10 cellular contexts compared by ENCODE assay signal in the genomic region with DNA sequence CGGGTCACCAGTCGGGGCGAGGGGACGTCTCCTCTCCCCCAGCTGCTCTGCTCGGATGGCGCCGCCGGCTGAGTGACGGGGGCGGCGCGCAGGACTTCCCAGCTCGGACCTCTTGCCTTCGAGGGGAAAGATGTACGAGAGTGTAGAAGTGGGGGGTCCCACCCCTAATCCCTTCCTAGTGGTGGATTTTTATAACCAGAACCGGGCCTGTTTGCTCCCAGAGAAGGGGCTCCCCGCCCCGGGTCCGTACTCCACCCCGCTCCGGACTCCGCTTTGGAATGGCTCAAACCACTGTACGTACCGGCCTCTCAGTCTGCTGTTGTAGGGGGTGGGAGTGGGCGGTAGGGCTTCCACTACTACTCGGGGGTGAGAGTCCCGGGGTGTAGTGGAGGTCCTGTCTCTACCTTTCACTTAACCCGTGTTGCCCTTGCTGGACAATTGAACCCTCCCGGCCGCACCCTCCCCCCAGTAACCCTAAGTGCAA. TPM values are rescaled to one million over a fixed set of nuclear protein-coding genes. Genes with fewer than 3 reads are reported as not detected.
DNase-seq lines count a peak whose midpoint lies in the region; ATAC-seq and TF ChIP-seq lines count a peak whose summit lies in the region.
"Had no signal": no experiment of that assay in that cellular context is flagged by ENCODE, and none has a peak within 500 bp of the region (broad histone marks: within the 10 kb centered on the region; RNA-seq: fewer than 3 reads in every experiment).

No MANE protein-coding gene starts in this region.

- H3K4me3 Mint-ChIP-seq in natural killer cell, result peak overlapping the region; percentile 85

- DNase-seq in AG04450 (ENCODE audit: low read depth, low spot score) (no peak), PC-9 (no peak), epithelial cell of esophagus (ENCODE audit: low read depth) (no peak), natural killer cell (no peak), GOT3 (lab: John Stamatoyannopoulos, UW) (no peak), NCI-H1105 treated with DMSO at 0.1 percent for 48 hours (lab: John Stamatoyannopoulos, UW) (no peak), SHP77 (lab: John Stamatoyannopoulos, UW) (no peak), NCI-H526 treated with DMSO at 0.1 percent for 48 hours (lab: John Stamatoyannopoulos, UW) (no peak)
- DNase-seq: activated CD4-positive, alpha-beta T cell treated with anti-CD3 and anti-CD28 coated beads for 4 hours had no signal

- H3K4me1 ChIP-seq in PC-9 (replicated peaks; ENCODE audit: insufficient read depth), result peaks cover 12% of the 10 kb centered on the region; the same call in 1 of the 2 replicates

- no peaks in the 10 kb centered on the region for H3K36me3 Mint-ChIP-seq in natural killer cell

- H3K79me2 ChIP-seq in PC-9 (ENCODE audit: low read depth), result peaks cover 44% of the 10 kb centered on the region

- no peaks in the 10 kb centered on the region for H3K9me2 ChIP-seq in PC-9 (ENCODE audit: insufficient read depth)

- no peaks in the 10 kb centered on the region; the same call in 1 of the 2 replicates for H4K20me1 ChIP-seq in PC-9 (ENCODE audit: insufficient read depth)

- POLR2A ChIA-PET in AG04450 (lab: Yijun Ruan, JAX) (interaction anchor here (1.3 kb wide), 1 partner anchor 21 kb away, joined by 4 read pairs; no protein-coding TSS in a partner anchor), PC-9 (lab: Charles Lee; ENCODE audit: unreplicated experiment) (no interaction called here)

- peak overlapping the region; percentile 89 to 97 for H3K27ac Mint-ChIP-seq in natural killer cell

- H3K4me1 Mint-ChIP-seq in natural killer cell, result peaks cover 68 to 88% of the 10 kb centered on the region in 2 donors

- H3K27me3 ChIP-seq in AG04450 (ENCODE audit: control insufficient read depth, insufficient read depth, low read length) (no peaks in the 10 kb centered on the region), PC-9 (ENCODE audit: insufficient read depth, low read depth) (no peaks in the 10 kb centered on the region)

- peak overlapping the region; percentile 79 for H3K4me3 ChIP-seq in AG04450 (ENCODE audit: low read depth, low read length)
- H3K4me3 ChIP-seq in PC-9, result peak overlapping the region; percentile 65
- peak overlapping the region; percentile 52 for H3K4me3 ChIP-seq in epithelial cell of esophagus (ENCODE audit: low read length)

- H3K9me3 ChIP-seq in AG04450 (ENCODE audit: control insufficient read depth, insufficient read depth, low read length) (no peaks in the 10 kb centered on the region; the same call in 1 of the 2 replicates), PC-9 (ENCODE audit: insufficient read depth, low read depth) (no peaks in the 10 kb centered on the region)

- no peaks in the 10 kb centered on the region for H3K27me3 Mint-ChIP-seq in natural killer cell (ENCODE audit: low read depth in 2 of 2)

- H3K36me3 ChIP-seq in PC-9 (ENCODE audit: low read depth), result no peaks in the 10 kb centered on the region

- H3K27ac ChIP-seq in AG04450 (ENCODE audit: low read depth, low read length) (peak overlapping the region; percentile 21), PC-9 (no peak overlapping the region)
- H3K27ac ChIP-seq: HL-60 had no signal

- no peak overlapping the region for H2AFZ ChIP-seq in PC-9

- TF ChIP-seq CTCF in AG04450 (IDR thresholded peaks at IDR 0.05; ENCODE audit: low read depth, low read length) (no peak), PC-9 (conservative IDR thresholded peaks at IDR 0.05) (no peak), epithelial cell of esophagus (IDR thresholded peaks at IDR 0.05; ENCODE audit: insufficient read depth, low read depth, low read length, missing control alignments) (no peak), natural killer cell (IDR thresholded peaks at IDR 0.05) (no peak)

- intact Hi-C loops in PC-9 (cut with micrococcal nuclease; ENCODE audit: unreplicated experiment) (no loop called here), natural killer cell (cut with micrococcal nuclease) (no loop called here)

- ATAC-seq in natural killer cell, result no peak

- H3F3A ChIP-seq in PC-9 (ENCODE audit: insufficient read depth, low read depth), result peaks cover 23% of the 10 kb centered on the region

- no peaks in the 10 kb centered on the region for H3K9me3 Mint-ChIP-seq in natural killer cell

- no TSS peak for BruUV-seq in PC-9 (replicated peaks; lab: Mats Ljungman, UMichigan)

- CTCF ChIA-PET in AG04450 (lab: Charles Lee) (no interaction called here), PC-9 (lab: Charles Lee) (no interaction called here)

- H3K4me2 ChIP-seq in PC-9, result peak overlapping the region; percentile 82

RNA-seq across cellular contexts. Expression of gene GJD3, which starts 21.9 kb away (rescaled TPM):
- 0.41 and 0.97 TPM in 2 replicates for polyA plus RNA-seq in AG04450 (2011; rRNA removed)
- 0.39 TPM in 1 of 2 replicates, not detected in the other for polyA minus RNA-seq in AG04450 (2011; rRNA and poly(A)+ RNA removed)
- total RNA-seq in PC-9 (2021) (not detected in 2 replicates), natural killer cell (not detected)

RNA-seq across cellular contexts. Expression of gene RARA, which starts 33.6 kb away (rescaled TPM):
- polyA plus RNA-seq in AG04450 (2011; rRNA removed), result 4.9 and 7.5 TPM in 2 replicates
- 9.7 and 10.2 TPM in 2 replicates for polyA minus RNA-seq in AG04450 (2011; rRNA and poly(A)+ RNA removed)
- total RNA-seq in PC-9 (2021) (21.5 and 21.8 TPM in 2 replicates), natural killer cell (10 to 100 TPM; 75.9 to 94.6 (median 79.1) TPM)

RNA-seq across cellular contexts. Expression of gene CDC6, which starts 54.9 kb away (rescaled TPM):
- 8.6 and 9.1 TPM in 2 replicates for polyA plus RNA-seq in AG04450 (2011; rRNA removed)
- polyA minus RNA-seq in AG04450 (2011; rRNA and poly(A)+ RNA removed), result 4.9 and 5.8 TPM in 2 replicates
- 37.8 and 44.9 TPM in 2 replicates for total RNA-seq in PC-9 (2021)
- 1 to 10 TPM; 3.4 to 4.9 (median 3.8) TPM for total RNA-seq in natural killer cell
